Comparison of ENCODE assay signal across 1 cellular context in the genomic region with DNA sequence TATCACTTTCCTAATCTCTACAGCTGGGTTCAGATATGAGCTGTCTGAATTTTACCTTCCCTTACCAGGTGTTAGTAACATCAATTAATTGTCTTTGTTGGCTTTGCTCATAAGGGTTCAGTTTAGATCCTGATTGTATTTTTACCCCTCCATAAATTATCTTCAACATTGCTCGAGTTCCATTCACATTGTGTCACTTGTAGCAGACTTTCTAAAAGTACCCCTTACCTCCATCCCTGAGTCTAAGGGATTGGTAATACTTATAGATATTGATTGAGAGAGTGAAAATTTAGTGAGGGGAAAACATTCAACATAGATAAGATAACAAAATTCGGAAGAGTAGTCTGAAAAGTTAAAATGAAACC.
TF ChIP-seq lines count a peak whose summit lies in the region.

No MANE protein-coding gene starts in this region.

TF ChIP-seq in HCT116, 20 proteins besides CTCF, POLR2A, EP300 and RAD21 (continued from another document):
- TF ChIP-seq, protein P1, sequence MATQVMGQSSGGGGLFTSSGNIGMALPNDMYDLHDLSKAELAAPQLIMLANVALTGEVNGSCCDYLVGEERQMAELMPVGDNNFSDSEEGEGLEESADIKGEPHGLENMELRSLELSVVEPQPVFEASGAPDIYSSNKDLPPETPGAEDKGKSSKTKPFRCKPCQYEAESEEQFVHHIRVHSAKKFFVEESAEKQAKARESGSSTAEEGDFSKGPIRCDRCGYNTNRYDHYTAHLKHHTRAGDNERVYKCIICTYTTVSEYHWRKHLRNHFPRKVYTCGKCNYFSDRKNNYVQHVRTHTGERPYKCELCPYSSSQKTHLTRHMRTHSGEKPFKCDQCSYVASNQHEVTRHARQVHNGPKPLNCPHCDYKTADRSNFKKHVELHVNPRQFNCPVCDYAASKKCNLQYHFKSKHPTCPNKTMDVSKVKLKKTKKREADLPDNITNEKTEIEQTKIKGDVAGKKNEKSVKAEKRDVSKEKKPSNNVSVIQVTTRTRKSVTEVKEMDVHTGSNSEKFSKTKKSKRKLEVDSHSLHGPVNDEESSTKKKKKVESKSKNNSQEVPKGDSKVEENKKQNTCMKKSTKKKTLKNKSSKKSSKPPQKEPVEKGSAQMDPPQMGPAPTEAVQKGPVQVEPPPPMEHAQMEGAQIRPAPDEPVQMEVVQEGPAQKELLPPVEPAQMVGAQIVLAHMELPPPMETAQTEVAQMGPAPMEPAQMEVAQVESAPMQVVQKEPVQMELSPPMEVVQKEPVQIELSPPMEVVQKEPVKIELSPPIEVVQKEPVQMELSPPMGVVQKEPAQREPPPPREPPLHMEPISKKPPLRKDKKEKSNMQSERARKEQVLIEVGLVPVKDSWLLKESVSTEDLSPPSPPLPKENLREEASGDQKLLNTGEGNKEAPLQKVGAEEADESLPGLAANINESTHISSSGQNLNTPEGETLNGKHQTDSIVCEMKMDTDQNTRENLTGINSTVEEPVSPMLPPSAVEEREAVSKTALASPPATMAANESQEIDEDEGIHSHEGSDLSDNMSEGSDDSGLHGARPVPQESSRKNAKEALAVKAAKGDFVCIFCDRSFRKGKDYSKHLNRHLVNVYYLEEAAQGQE (IDR thresholded peaks at IDR 0.05; ENCODE audit: low read depth) = no peak
- TF ChIP-seq TCF7L2 (IDR thresholded peaks at IDR 0.05; ENCODE audit: borderline replicate concordance, extremely low read depth, insufficient read depth, insufficient read length) (no peak), SP1 (IDR thresholded peaks at IDR 0.05; ENCODE audit: low read depth) (no peak), EZH2 (IDR thresholded peaks at IDR 0.05) (no peak), POLR2AphosphoS5 (IDR thresholded peaks at IDR 0.05; ENCODE audit: low read depth, low read length) (no peak), JUND (IDR thresholded peaks at IDR 0.05) (no peak), SRF (IDR thresholded peaks at IDR 0.05; ENCODE audit: low read depth) (no peak), CBX3 (IDR thresholded peaks at IDR 0.05; ENCODE audit: low read depth) (no peak), SIN3A (IDR thresholded peaks at IDR 0.05; ENCODE audit: low read depth) (no peak), CEBPB (IDR thresholded peaks at IDR 0.05; ENCODE audit: low read depth) (no peak), EGR1 (IDR thresholded peaks at IDR 0.05; ENCODE audit: low read depth) (no peak)
- TF ChIP-seq, protein P2, sequence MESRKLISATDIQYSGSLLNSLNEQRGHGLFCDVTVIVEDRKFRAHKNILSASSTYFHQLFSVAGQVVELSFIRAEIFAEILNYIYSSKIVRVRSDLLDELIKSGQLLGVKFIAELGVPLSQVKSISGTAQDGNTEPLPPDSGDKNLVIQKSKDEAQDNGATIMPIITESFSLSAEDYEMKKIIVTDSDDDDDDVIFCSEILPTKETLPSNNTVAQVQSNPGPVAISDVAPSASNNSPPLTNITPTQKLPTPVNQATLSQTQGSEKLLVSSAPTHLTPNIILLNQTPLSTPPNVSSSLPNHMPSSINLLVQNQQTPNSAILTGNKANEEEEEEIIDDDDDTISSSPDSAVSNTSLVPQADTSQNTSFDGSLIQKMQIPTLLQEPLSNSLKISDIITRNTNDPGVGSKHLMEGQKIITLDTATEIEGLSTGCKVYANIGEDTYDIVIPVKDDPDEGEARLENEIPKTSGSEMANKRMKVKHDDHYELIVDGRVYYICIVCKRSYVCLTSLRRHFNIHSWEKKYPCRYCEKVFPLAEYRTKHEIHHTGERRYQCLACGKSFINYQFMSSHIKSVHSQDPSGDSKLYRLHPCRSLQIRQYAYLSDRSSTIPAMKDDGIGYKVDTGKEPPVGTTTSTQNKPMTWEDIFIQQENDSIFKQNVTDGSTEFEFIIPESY (IDR thresholded peaks at IDR 0.05; ENCODE audit: extremely low read depth, insufficient replicate concordance, low read length) = no peak
